In genomic region chr16:67169011-67169451, GRCh38 we compare ENCODE assay signal across 13 cellular contexts. TPM values are rescaled to one million over a fixed set of nuclear protein-coding genes. Genes with fewer than 3 reads are reported as not detected.
DNase-seq lines count a peak whose midpoint lies in the region; ATAC-seq and TF ChIP-seq lines count a peak whose summit lies in the region.
"Had no signal": no experiment of that assay in that cellular context is flagged by ENCODE, and none has a peak within 500 bp of the region (broad histone marks: within the 10 kb centered on the region; RNA-seq: fewer than 3 reads in every experiment).

No MANE protein-coding gene starts in this region.

- H3K27me3 ChIP-seq in colonic mucosa (peaks cover 20% of the 10 kb centered on the region), vagina (no peaks in the 10 kb centered on the region)

- no peaks in the 10 kb centered on the region for H3K9me3 ChIP-seq in colonic mucosa
- H3K9me3 ChIP-seq in vagina, result no peaks in the 10 kb centered on the region

- H3K4me1 Mint-ChIP-seq in mesothelial cell of epicardium, result peaks cover 38% of the 10 kb centered on the region

- TF ChIP-seq CTCF in colonic mucosa (IDR thresholded peaks at IDR 0.05) (no peak), mesothelial cell of epicardium (IDR thresholded peaks at IDR 0.05; ENCODE audit: unreplicated experiment) (no peak), vagina (IDR thresholded peaks at IDR 0.05) (no peak)

- H3K27ac Mint-ChIP-seq in mesothelial cell of epicardium, result no peak overlapping the region

- no peak for ATAC-seq in Right ventricle myocardium inferior
- ATAC-seq in left ventricle myocardium superior, result no peak
- no peak for ATAC-seq in HG02884 (IDR thresholded peaks at IDR 0.05; ENCODE audit: unreplicated experiment)
- ATAC-seq in HG03159 (IDR thresholded peaks at IDR 0.05; ENCODE audit: unreplicated experiment), result no peak

- peak; percentile 55 for DNase-seq in Right ventricle myocardium inferior (ENCODE audit: missing footprints)
- no peak for DNase-seq in left ventricle myocardium superior
- peak; percentile 28 for DNase-seq in colonic mucosa
- DNase-seq in mesothelial cell of epicardium (ENCODE audit: low spot score in 2 of 2, unreplicated experiment in 2 of 2), result no peak
- DNase-seq in vagina (ENCODE audit: extremely low spot score in 2 of 2), result no peak
- no peak for DNase-seq in GDM1 (lab: John Stamatoyannopoulos, UW)
- DNase-seq: activated CD4-positive, CD25-positive, alpha-beta regulatory T cell; NCI-H187; NCI-H774; small intestine had no signal

- no peaks in the 10 kb centered on the region for H3K36me3 ChIP-seq in colonic mucosa
- no peaks in the 10 kb centered on the region for H3K36me3 ChIP-seq in vagina

- TF ChIP-seq POLR2A in vagina (IDR thresholded peaks at IDR 0.05), result no peak

- H3K27me3 Mint-ChIP-seq in mesothelial cell of epicardium (ENCODE audit: low read depth), result peaks cover 78% of the 10 kb centered on the region

- H3K4me3 Mint-ChIP-seq in mesothelial cell of epicardium, result peak overlapping the region; percentile 77

- no peaks in the 10 kb centered on the region for H3K9me3 Mint-ChIP-seq in mesothelial cell of epicardium

- H3K27ac ChIP-seq in colonic mucosa, result no peak overlapping the region
- peak overlapping the region; percentile 96 for H3K27ac ChIP-seq in vagina
- H3K27ac ChIP-seq: SK-N-MC had no signal

- H3K4me1 ChIP-seq in colonic mucosa, result peaks cover 22% of the 10 kb centered on the region
- H3K4me1 ChIP-seq in vagina, result peaks cover 55% of the 10 kb centered on the region

- H3K36me3 Mint-ChIP-seq in mesothelial cell of epicardium, result no peaks in the 10 kb centered on the region

- intact Hi-C loops in Right ventricle myocardium inferior (cut with DNase I), result no loop called here
- intact Hi-C loops in left ventricle myocardium superior (cut with micrococcal nuclease), result no loop called here
- intact Hi-C loops in colonic mucosa (cut with DNase I), result no loop called here
- intact Hi-C loops in vagina (cut with DNase I), result no loop called here

- H3K4me3 ChIP-seq in colonic mucosa (no peak overlapping the region), vagina (no peak overlapping the region)

- peak overlapping the region in 1 of 2 donors; percentile 72 for H3K9ac ChIP-seq in colonic mucosa (ENCODE audit: low read depth in 2 of 2, low read length in 2 of 2)

RNA-seq across cellular contexts. Expression of gene NOL3, which starts 1.3 kb away (rescaled TPM):
- 109 TPM for total RNA-seq in Right ventricle myocardium inferior
- total RNA-seq in left ventricle myocardium superior, result 125 TPM
- 10 to 100 TPM; 26.2 to 31.0 TPM for total RNA-seq in colonic mucosa
- 14.0 to 15.5 TPM (median 14.2 TPM) in 3 replicates for total RNA-seq in mesothelial cell of epicardium
- total RNA-seq in vagina, result 19.2 TPM

RNA-seq across cellular contexts. Expression of gene HSF4, which starts 4.5 kb away (rescaled TPM):
- total RNA-seq in Right ventricle myocardium inferior (49.9 TPM), left ventricle myocardium superior (71.0 TPM), colonic mucosa (10 to 100 TPM; 23.6 TPM), mesothelial cell of epicardium (10.7 to 14.2 TPM (median 13.1 TPM) in 3 replicates), vagina (54.3 TPM)

RNA-seq across cellular contexts. Expression of gene FBXL8, which starts 9.3 kb away (rescaled TPM):
- total RNA-seq in Right ventricle myocardium inferior, result 10.8 TPM
- 12.0 TPM for total RNA-seq in left ventricle myocardium superior
- 10 to 100 TPM; 12.0 to 27.1 TPM for total RNA-seq in colonic mucosa
- 8.1 to 8.9 TPM (median 8.2 TPM) in 3 replicates for total RNA-seq in mesothelial cell of epicardium
- 31.4 TPM for total RNA-seq in vagina

RNA-seq across cellular contexts. Expression of gene TRADD, which starts 9.3 kb away (rescaled TPM):
- total RNA-seq in Right ventricle myocardium inferior (8.2 TPM), left ventricle myocardium superior (7.2 TPM), colonic mucosa (10 to 100 TPM; 27.5 to 37.1 TPM), mesothelial cell of epicardium (7.2 to 7.8 TPM (median 7.8 TPM) in 3 replicates), vagina (22.3 TPM)

RNA-seq across cellular contexts. Expression of gene MATCAP1, which starts 14.7 kb away (rescaled TPM):
- total RNA-seq in Right ventricle myocardium inferior (9.8 TPM), left ventricle myocardium superior (12.4 TPM), colonic mucosa (10 to 100 TPM; 24.0 to 43.0 TPM), mesothelial cell of epicardium (121 to 131 TPM (median 129 TPM) in 3 replicates), vagina (17.4 TPM)

Comparison
In these comparisons a context has a peak if more than half of its experiments do, and no peak if none do; other contexts are left out.
1. DNase-seq: peak in Right ventricle myocardium inferior (single experiment) and colonic mucosa (single experiment); none in left ventricle myocardium superior (single experiment), mesothelial cell of epicardium (0 of 2), vagina (0 of 2) and GDM1 (single experiment).